ENCODE assay signal across 17 cellular contexts in the genomic region with DNA sequence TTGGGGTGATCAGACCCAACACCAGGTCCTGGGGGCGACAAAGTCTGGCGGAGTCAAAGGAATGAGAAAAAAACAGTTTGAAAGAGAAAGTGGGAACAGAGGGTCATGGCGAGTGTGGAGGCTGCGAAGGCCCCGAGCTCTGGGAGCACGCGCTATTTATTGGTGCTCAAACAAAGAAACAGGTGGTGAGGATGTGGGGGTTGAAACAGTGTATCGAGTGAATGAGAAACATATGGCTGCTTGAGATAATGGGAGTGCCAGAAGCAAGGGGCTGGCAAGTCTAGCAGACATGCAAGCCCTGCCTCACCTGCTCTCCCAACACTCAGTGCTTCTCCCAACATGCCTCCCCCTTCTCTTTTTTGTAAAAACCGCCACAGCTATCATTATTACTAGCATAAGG. TPM values are rescaled to one million over a fixed set of nuclear protein-coding genes. Genes with fewer than 3 reads are reported as not detected.
DNase-seq lines count a peak whose midpoint lies in the region; ATAC-seq lines count a peak whose summit lies in the region.
"Had no signal": no experiment of that assay in that cellular context is flagged by ENCODE, and none has a peak within 500 bp of the region (broad histone marks: within the 10 kb centered on the region; RNA-seq: fewer than 3 reads in every experiment).

No MANE protein-coding gene starts in this region.

- ATAC-seq in sciatic nerve: no peak
- ATAC-seq: activated T-cell treated with anti-CD3 and anti-CD28 coated beads, Interleukin-2, amount 50 U/mL, for 4 hours; foreskin keratinocyte; natural killer cell had no signal

- DNase-seq in DMS153 treated with DMSO at 0.1 percent for 48 hours (lab: John Stamatoyannopoulos, UW; ENCODE audit: unreplicated experiment) (peak; percentile 25), NCI-H128 (lab: John Stamatoyannopoulos, UW; ENCODE audit: unreplicated experiment) (peak; percentile 2), NCI-H524 treated with DMSO at 0.1 percent for 48 hours (lab: John Stamatoyannopoulos, UW) (peak; percentile 77), left kidney (ENCODE audit: low read depth, low spot score) (peak; percentile 26), sciatic nerve (ENCODE audit: low spot score) (no peak), HuH-7 (ENCODE audit: low spot score) (no peak)
- DNase-seq in activated effector memory CD4-positive, alpha-beta T cell treated with Interleukin-2 at 50 U/mL for 16 hours: no peak
- DNase-seq: activated CD4-positive, alpha-beta T cell treated with anti-CD3 and anti-CD28 coated beads, Interleukin-2, amount 10 ng/mL, durations not matched to agents 24 days and 14 days; activated naive CD4-positive, alpha-beta T cell; activated T-cell treated with anti-CD3 and anti-CD28 coated beads, Interleukin-2, amount 50 U/mL, for 4 hours; Caco-2; effector CD8-positive, alpha-beta T cell; foreskin keratinocyte; midbrain; natural killer cell; NCI-H187; NCI-H446 treated with DMSO at 0.1 percent for 48 hours had no signal

- intact Hi-C loops in sciatic nerve (cut with DNase I): no loop called here

RNA-seq across cellular contexts. Expression of a gene that starts 7.8 kb away (rescaled TPM):
- 12.3 TPM for total RNA-seq in sciatic nerve

RNA-seq across cellular contexts. Expression of a gene that starts 19.2 kb away (rescaled TPM):
- 12.0 TPM for total RNA-seq in sciatic nerve

RNA-seq across cellular contexts. Expression of a gene that starts 39.9 kb away (rescaled TPM):
- 3.4 TPM for total RNA-seq in sciatic nerve

Comparison
In these comparisons a context has a peak if more than half of its experiments do, and no peak if none do; other contexts are left out.
1. DNase-seq: peak in DMS153 treated with DMSO at 0.1 percent for 48 hours (single experiment), NCI-H128 (single experiment), NCI-H524 treated with DMSO at 0.1 percent for 48 hours (single experiment) and left kidney (single experiment); none in sciatic nerve (single experiment), activated effector memory CD4-positive, alpha-beta T cell treated with Interleukin-2 at 50 U/mL for 16 hours (single experiment) and HuH-7 (single experiment).